8 cellular contexts compared by ENCODE assay signal in genomic region chr1:161209790-161210409, GRCh38. TPM values are rescaled to one million over a fixed set of nuclear protein-coding genes. Genes with fewer than 3 reads are reported as not detected.
DNase-seq lines count a peak whose midpoint lies in the region; ATAC-seq and TF ChIP-seq lines count a peak whose summit lies in the region.

No MANE protein-coding gene starts in this region.

- no peaks in the 10 kb centered on the region for H3K4me1 ChIP-seq in SK-N-SH (ENCODE audit: control insufficient read depth in 1 of 2, insufficient read depth in 2 of 2, low read depth in 1 of 2, low read length in 1 of 2)
- peaks cover 0 to under 1% of the 10 kb centered on the region in 2 experiments for H3K4me1 ChIP-seq in trophoblast cell (ENCODE audit: control insufficient read depth in 1 of 2, insufficient read depth in 2 of 2, low read length in 2 of 2)

- H3K79me2 ChIP-seq in SK-N-SH (ENCODE audit: insufficient read depth) (peaks cover 19% of the 10 kb centered on the region; the same call in 1 of the 2 replicates), trophoblast cell (ENCODE audit: control insufficient read depth, insufficient read depth, low read length, poor library complexity) (no peaks in the 10 kb centered on the region)

- H3K9me2 ChIP-seq in SK-N-SH = no peaks in the 10 kb centered on the region

- H3K23ac ChIP-seq in trophoblast cell (ENCODE audit: low read length) = no peak overlapping the region

- H2BK5ac ChIP-seq in trophoblast cell (ENCODE audit: low read depth, low read length, poor library complexity) = no peak overlapping the region

- H3K27me3 ChIP-seq in SK-N-SH (ENCODE audit: insufficient read depth) (no peaks in the 10 kb centered on the region), trophoblast cell (ENCODE audit: insufficient read depth, low read length) (no peaks in the 10 kb centered on the region)

- DNase-seq in AG08396 (ENCODE audit: low spot score) (peak; percentile 72), MV-4-11 (lab: John Stamatoyannopoulos, UW) (peak; percentile 79), SK-N-SH (peak; percentile 84), glomerular visceral epithelial cell (ENCODE audit: extremely low spot score) (peak; percentile 77), trophoblast cell (peak; percentile 74 to 88)
- peak; percentile 72 for DNase-seq in activated naive CD4-positive, alpha-beta T cell treated with Interleukin-2 at 50 U/mL for 16 hours

- H3K27ac ChIP-seq in SK-N-SH (ENCODE audit: low read depth in 2 of 2, low read length in 1 of 2) = no peak overlapping the region
- no peak overlapping the region for H3K27ac ChIP-seq in trophoblast cell (ENCODE audit: low read depth, low read length)

- TF ChIP-seq EP300 in SK-N-SH (IDR thresholded peaks at IDR 0.05; ENCODE audit: borderline replicate concordance in 1 of 2, low read depth in 1 of 2, low read length in 1 of 2) = no peak

- H3K9ac ChIP-seq in SK-N-SH = no peak overlapping the region
- no peak overlapping the region for H3K9ac ChIP-seq in trophoblast cell (ENCODE audit: low read length)

- no peaks in the 10 kb centered on the region for H3K79me1 ChIP-seq in trophoblast cell (ENCODE audit: low read length)

- no peak overlapping the region for H2AK5ac ChIP-seq in trophoblast cell (ENCODE audit: low read length)

- H3K14ac ChIP-seq in trophoblast cell (ENCODE audit: low read length) = no peak overlapping the region

- no peak overlapping the region for H4K12ac ChIP-seq in trophoblast cell (ENCODE audit: low read depth, low read length)

- H2BK120ac ChIP-seq in trophoblast cell (ENCODE audit: insufficient read depth, low read length, poor library complexity) = no peak overlapping the region

- no peak overlapping the region for H4K91ac ChIP-seq in trophoblast cell (ENCODE audit: low read depth, low read length)

- POLR2A ChIA-PET in SK-N-SH (lab: Yijun Ruan, JAX) = no interaction called here

- no peak overlapping the region for H2BK12ac ChIP-seq in trophoblast cell (ENCODE audit: low read length)

- peak; percentile 95 for TF ChIP-seq CTCF in SK-N-SH (IDR thresholded peaks at IDR 0.05)

- 36% methylated on average over 9 of the region's 11 CpGs for WGBS in SK-N-SH (ENCODE audit: low lambda C conversion rate)
- WGBS in trophoblast cell (ENCODE audit: extremely low coverage, insufficient coverage, insufficient read length) = no CpG with 5 or more reads among the region's 11 CpGs

- no peak overlapping the region for H3K4ac ChIP-seq in trophoblast cell (ENCODE audit: low read depth, low read length)

- no peak overlapping the region for H4K8ac ChIP-seq in trophoblast cell (ENCODE audit: low read depth, low read length)

- H2AFZ ChIP-seq in SK-N-SH (ENCODE audit: low read depth) (no peak overlapping the region), trophoblast cell (ENCODE audit: insufficient read depth, low read length, poor library complexity) (no peak overlapping the region)

- CTCF ChIA-PET in SK-N-SH (lab: Yijun Ruan, JAX) = interaction anchor here (0.6 to 6.1 kb wide), 13 partner anchors 8 to 173 kb away, joined by 3 to 62 read pairs (median 4); partner anchors contain the start of genes APOA2, NDUFS2 and TOMM40L

- H3K36me3 ChIP-seq in SK-N-SH (replicated peaks in 1 of 2; ENCODE audit: control insufficient read depth in 1 of 2, insufficient read depth in 2 of 2, low read length in 1 of 2) (peaks cover 68% of the 10 kb centered on the region in 2 experiments), trophoblast cell (ENCODE audit: control insufficient read depth in 1 of 2, insufficient read depth in 2 of 2, low read length in 2 of 2) (peaks cover 44 to 62% of the 10 kb centered on the region in 2 experiments)

- H3K4me2 ChIP-seq in SK-N-SH (no peak overlapping the region), trophoblast cell (ENCODE audit: low read length) (no peak overlapping the region)

- H3K4me3 ChIP-seq in SK-N-SH (ENCODE audit: low read depth in 2 of 2, low read length in 1 of 2) = no peak overlapping the region; a peak in 1 of 4 replicates
- H3K4me3 ChIP-seq in trophoblast cell (ENCODE audit: low read depth, low read length) = no peak overlapping the region

- no peak overlapping the region for H3K18ac ChIP-seq in trophoblast cell (ENCODE audit: low read length)

- peaks cover 16% of the 10 kb centered on the region for H3F3A ChIP-seq in SK-N-SH (replicated peaks; ENCODE audit: insufficient read depth)

- ATAC-seq in GM19023 (IDR thresholded peaks at IDR 0.05; ENCODE audit: unreplicated experiment) (peak; percentile 73), HG02623 (IDR thresholded peaks at IDR 0.05; ENCODE audit: unreplicated experiment) (no peak)

- H3K9me3 ChIP-seq in SK-N-SH = no peaks in the 10 kb centered on the region
- peaks cover 2% of the 10 kb centered on the region for H3K9me3 ChIP-seq in trophoblast cell (ENCODE audit: insufficient read depth, low read depth, low read length)

- no peaks in the 10 kb centered on the region for H4K20me1 ChIP-seq in SK-N-SH (ENCODE audit: insufficient read depth)

- peak; percentile 77 for TF ChIP-seq RAD21 in SK-N-SH (IDR thresholded peaks at IDR 0.05; ENCODE audit: low read length)

TF ChIP-seq in SK-N-SH, 30 proteins besides CTCF, POLR2A, EP300 and RAD21:
- TF ChIP-seq PBX3 (IDR thresholded peaks at IDR 0.05) = no peak
- TF ChIP-seq SMC3 (IDR thresholded peaks at IDR 0.05; ENCODE audit: low read depth, low read length) = peak; percentile 78
- peak; percentile 46 for TF ChIP-seq CHD2 (IDR thresholded peaks at IDR 0.05; ENCODE audit: low read length, partially characterized antibody)
- TF ChIP-seq SIN3A (IDR thresholded peaks at IDR 0.05; ENCODE audit: borderline replicate concordance, low read depth, low read length) = 0 out of 2 replicates have a peak, but pooled peaks have one; percentile 34

RNA-seq across cellular contexts. Expression of gene FCER1G, which starts 5.2 kb away (rescaled TPM):
- polyA plus RNA-seq in SK-N-SH (2012; rRNA removed) = 0.34 and 0.61 TPM in 2 replicates
- 0.15 and 0.17 TPM in 2 replicates for polyA plus RNA-seq in SK-N-SH (2012; cell fraction: cytosol; rRNA removed)
- 1.1 and 1.2 TPM in 2 replicates for polyA plus RNA-seq in SK-N-SH (2012; cell fraction: nucleus; rRNA removed)
- 1.1 and 1.6 TPM in 2 replicates for polyA plus RNA-seq in trophoblast cell (2013)

RNA-seq across cellular contexts. Expression of gene NDUFS2, which starts 7.7 kb away (rescaled TPM):
- 203 and 210 TPM in 2 replicates for polyA plus RNA-seq in SK-N-SH (2012; rRNA removed)
- polyA plus RNA-seq in SK-N-SH (2012; cell fraction: cytosol; rRNA removed) = 190 and 238 TPM in 2 replicates
- 163 and 183 TPM in 2 replicates for polyA plus RNA-seq in SK-N-SH (2012; cell fraction: nucleus; rRNA removed)
- polyA plus RNA-seq in trophoblast cell (2013) = 39.1 and 40.2 TPM in 2 replicates

RNA-seq across cellular contexts. Expression of gene ADAMTS4, which starts 11.0 kb away (rescaled TPM):
- polyA plus RNA-seq in SK-N-SH (2012; rRNA removed) = 1.2 and 1.6 TPM in 2 replicates
- 0.59 and 1.0 TPM in 2 replicates for polyA plus RNA-seq in SK-N-SH (2012; cell fraction: cytosol; rRNA removed)
- polyA plus RNA-seq in SK-N-SH (2012; cell fraction: nucleus; rRNA removed) = 1.5 and 2.0 TPM in 2 replicates
- polyA plus RNA-seq in trophoblast cell (2013) = 0.53 and 0.60 TPM in 2 replicates

RNA-seq across cellular contexts. Expression of gene APOA2, which starts 13.5 kb away (rescaled TPM):
- polyA plus RNA-seq in SK-N-SH (2012; rRNA removed) = not detected in 2 replicates
- not detected in 2 replicates for polyA plus RNA-seq in SK-N-SH (2012; cell fraction: cytosol; rRNA removed)
- polyA plus RNA-seq in SK-N-SH (2012; cell fraction: nucleus; rRNA removed) = not detected in 2 replicates
- 11.6 and 12.0 TPM in 2 replicates for polyA plus RNA-seq in trophoblast cell (2013)

RNA-seq across cellular contexts. Expression of gene TOMM40L, which starts 16.0 kb away (rescaled TPM):
- polyA plus RNA-seq in SK-N-SH (2012; rRNA removed) = 9.7 and 11.9 TPM in 2 replicates
- polyA plus RNA-seq in SK-N-SH (2012; cell fraction: cytosol; rRNA removed) = 6.3 and 8.5 TPM in 2 replicates
- 21.0 and 27.4 TPM in 2 replicates for polyA plus RNA-seq in SK-N-SH (2012; cell fraction: nucleus; rRNA removed)
- 7.6 and 7.7 TPM in 2 replicates for polyA plus RNA-seq in trophoblast cell (2013)
